ENCODE assay signal across 28 cellular contexts in genomic region chr5:36378551-36378950, GRCh38.
DNase-seq lines count a peak whose midpoint lies in the region; ATAC-seq and TF ChIP-seq lines count a peak whose summit lies in the region.
"Had no signal": no experiment of that assay in that cellular context is flagged by ENCODE, and none has a peak within 500 bp of the region (broad histone marks: within the 10 kb centered on the region; RNA-seq: fewer than 3 reads in every experiment).

No MANE protein-coding gene starts in this region.

- peak; percentile 17 for ATAC-seq in stimulated activated naive CD8-positive, alpha-beta T cell treated with anti-CD3 and anti-CD28 coated beads, Interleukin-15, amount 100 ng/mL, for 72 hours
- ATAC-seq in stimulated activated naive CD8-positive, alpha-beta T cell treated with anti-CD3 and anti-CD28 coated beads, Interleukin-15, Interleukin-2, amounts not matched to agents 100 U/mL and 50 U/mL, for 24 hours: no peak
- ATAC-seq in HG03097 (IDR thresholded peaks at IDR 0.05; ENCODE audit: low FRiP score, unreplicated experiment): no peak
- no peak for ATAC-seq in activated T-cell treated with anti-CD3 and anti-CD28 coated beads, Interleukin-2, amount 50 U/mL, for 4 hours
- ATAC-seq: activated naive CD8-positive, alpha-beta T cell treated with anti-CD3 and anti-CD28 coated beads, Interleukin-2, amount 50 U/mL, for 24 hours; gastroesophageal sphincter; lower lobe of right lung; T-helper 17 cell had no signal

- no peaks in the 10 kb centered on the region for H3K4me1 Mint-ChIP-seq in stimulated activated naive CD8-positive, alpha-beta T cell treated with anti-CD3 and anti-CD28 coated beads, Interleukin-15, amount 100 ng/mL, for 72 hours
- H3K4me1 Mint-ChIP-seq in activated T-cell treated with anti-CD3 and anti-CD28 coated beads, Interleukin-2, amount 50 U/mL, for 4 hours (ENCODE audit: low read depth): no peaks in the 10 kb centered on the region
- H3K4me1 Mint-ChIP-seq: activated naive CD8-positive, alpha-beta T cell treated with anti-CD3 and anti-CD28 coated beads, Interleukin-2, amount 50 U/mL, for 24 hours had no signal

- peak overlapping the region in 1 of 2 donors; percentile 35 for H3K27ac Mint-ChIP-seq in stimulated activated naive CD8-positive, alpha-beta T cell treated with anti-CD3 and anti-CD28 coated beads, Interleukin-15, amount 100 ng/mL, for 72 hours
- H3K27ac Mint-ChIP-seq: activated naive CD8-positive, alpha-beta T cell treated with anti-CD3 and anti-CD28 coated beads, Interleukin-2, amount 50 U/mL, for 24 hours; T-helper 17 cell had no signal

- DNase-seq in stimulated activated naive CD8-positive, alpha-beta T cell treated with anti-CD3 and anti-CD28 coated beads, Interleukin-15, amount 100 ng/mL, for 72 hours: no peak
- DNase-seq in stimulated activated naive CD8-positive, alpha-beta T cell treated with anti-CD3 and anti-CD28 coated beads, Interleukin-15, Interleukin-2, amounts not matched to agents 100 U/mL and 50 U/mL, for 24 hours: no peak
- peak; percentile 60 for DNase-seq in astrocyte of the spinal cord (ENCODE audit: low read depth, low spot score)
- DNase-seq in foreskin fibroblast: peak; percentile 48 to 81
- DNase-seq in stimulated activated naive CD4-positive, alpha-beta T cell treated with Interleukin-2 at 50 U/mL for 16 hours (lab: John Stamatoyannopoulos, UW): no peak
- no peak for DNase-seq in effector CD4-positive, alpha-beta T cell
- DNase-seq in activated T-cell treated with anti-CD3 and anti-CD28 coated beads, Interleukin-2, amount 50 U/mL, for 4 hours: no peak
- DNase-seq: activated CD4-positive, alpha-beta T cell treated with anti-CD3 and anti-CD28 coated beads, Interleukin-2, amount 50 U/mL, for 4 hours; activated CD8-positive, alpha-beta memory T cell treated with anti-CD3 and anti-CD28 coated beads, Interleukin-2, amount 50 U/mL, for 4 hours; activated gamma-delta T cell; activated naive CD8-positive, alpha-beta T cell treated with anti-CD3 and anti-CD28 coated beads, Interleukin-2, amount 50 U/mL, for 24 hours; COR-L47; dermis blood vessel endothelial cell; DMS79; islet precursor cell; Kasumi-1; lower lobe of right lung; NCI-H1105; NCI-H2081; NK-92 treated with Interleukin-12 subunit alpha and Interleukin-12 subunit beta, amount 100 ng/mL, for 24 hours; Peyer's patch; stimulated activated CD4-positive, alpha-beta T cell treated with anti-CD3 and anti-CD28 coated beads, Interleukin-4, amount 100 ng/mL, for 4 hours; T-helper 17 cell; upper lobe of left lung; WERI-Rb-1 had no signal

- peaks cover 23% of the 10 kb centered on the region for H3K27me3 Mint-ChIP-seq in stimulated activated naive CD8-positive, alpha-beta T cell treated with anti-CD3 and anti-CD28 coated beads, Interleukin-15, amount 100 ng/mL, for 72 hours
- H3K27me3 Mint-ChIP-seq in activated T-cell treated with anti-CD3 and anti-CD28 coated beads, Interleukin-2, amount 50 U/mL, for 4 hours (ENCODE audit: low read depth): no peaks in the 10 kb centered on the region
- H3K27me3 Mint-ChIP-seq: activated naive CD8-positive, alpha-beta T cell treated with anti-CD3 and anti-CD28 coated beads, Interleukin-2, amount 50 U/mL, for 24 hours had no signal

- in situ Hi-C loops in astrocyte of the spinal cord (cut with HindIII; ENCODE audit: low sequenced_read_pairs): no loop called here

- no peaks in the 10 kb centered on the region for H3K36me3 Mint-ChIP-seq in activated T-cell treated with anti-CD3 and anti-CD28 coated beads, Interleukin-2, amount 50 U/mL, for 4 hours (ENCODE audit: insufficient read depth)

- H3K4me3 ChIP-seq in astrocyte of the spinal cord (ENCODE audit: low read depth, low read length): no peak overlapping the region
- no peak overlapping the region for H3K4me3 ChIP-seq in foreskin fibroblast (ENCODE audit: low read depth in 1 of 2, low read length in 2 of 2)
- H3K4me3 ChIP-seq: cardiac muscle cell, gastroesophageal sphincter, lower lobe of right lung, Peyer's patch, upper lobe of left lung had no signal

- TF ChIP-seq CTCF in astrocyte of the spinal cord (IDR thresholded peaks at IDR 0.05; ENCODE audit: low read depth, low read length) (no peak), foreskin fibroblast (IDR thresholded peaks at IDR 0.05; ENCODE audit: low read depth, low read length) (no peak)

- no peaks in the 10 kb centered on the region for H3K9me3 Mint-ChIP-seq in stimulated activated naive CD8-positive, alpha-beta T cell treated with anti-CD3 and anti-CD28 coated beads, Interleukin-15, amount 100 ng/mL, for 72 hours
- H3K9me3 Mint-ChIP-seq in activated T-cell treated with anti-CD3 and anti-CD28 coated beads, Interleukin-2, amount 50 U/mL, for 4 hours: no peaks in the 10 kb centered on the region
- H3K9me3 Mint-ChIP-seq: activated naive CD8-positive, alpha-beta T cell treated with anti-CD3 and anti-CD28 coated beads, Interleukin-2, amount 50 U/mL, for 24 hours had no signal

- H3K4me3 Mint-ChIP-seq in stimulated activated naive CD8-positive, alpha-beta T cell treated with anti-CD3 and anti-CD28 coated beads, Interleukin-15, amount 100 ng/mL, for 72 hours: no peak overlapping the region
- no peak overlapping the region for H3K4me3 Mint-ChIP-seq in activated T-cell treated with anti-CD3 and anti-CD28 coated beads, Interleukin-2, amount 50 U/mL, for 4 hours
- H3K4me3 Mint-ChIP-seq: activated naive CD8-positive, alpha-beta T cell treated with anti-CD3 and anti-CD28 coated beads, Interleukin-2, amount 50 U/mL, for 24 hours; T-helper 17 cell had no signal

Comparison
In these comparisons a context has a peak if more than half of its experiments do, and no peak if none do; other contexts are left out.
1. DNase-seq: peak in astrocyte of the spinal cord (single experiment) and foreskin fibroblast (2 of 2); none in stimulated activated naive CD8-positive, alpha-beta T cell treated with anti-CD3 and anti-CD28 coated beads, Interleukin-15, amount 100 ng/mL, for 72 hours (0 of 2), stimulated activated naive CD8-positive, alpha-beta T cell treated with anti-CD3 and anti-CD28 coated beads, Interleukin-15, Interleukin-2, amounts not matched to agents 100 U/mL and 50 U/mL, for 24 hours (single experiment), stimulated activated naive CD4-positive, alpha-beta T cell treated with Interleukin-2 at 50 U/mL for 16 hours (single experiment), effector CD4-positive, alpha-beta T cell (single experiment) and activated T-cell treated with anti-CD3 and anti-CD28 coated beads, Interleukin-2, amount 50 U/mL, for 4 hours (single experiment).